Comparison of ENCODE assay signal across 2 cellular contexts in the genomic region with DNA sequence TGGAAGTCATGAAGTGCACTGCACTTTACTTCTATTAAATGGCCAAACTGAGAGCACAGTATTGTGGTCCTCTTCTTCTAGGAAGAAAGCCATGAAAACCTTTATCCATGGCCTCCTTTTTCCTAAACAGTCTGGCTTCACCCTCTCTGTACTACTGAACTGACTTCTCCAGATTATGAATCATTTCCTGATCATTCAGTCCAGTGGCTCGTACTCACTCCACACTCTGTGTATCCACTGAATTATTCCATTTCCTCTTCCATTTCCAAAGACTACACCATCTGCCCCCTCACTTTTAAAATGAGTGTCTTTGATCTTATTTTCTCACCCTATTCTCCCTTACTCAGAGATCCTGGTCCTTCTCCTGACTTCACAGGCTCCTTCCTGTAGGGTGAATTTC.
TF ChIP-seq lines count a peak whose summit lies in the region.

No MANE protein-coding gene starts in this region.

TF ChIP-seq in SK-N-SH treated with all-trans-retinoic acid at 6 μM for 48 hours, 23 proteins besides CTCF, POLR2A, EP300 and RAD21 (continued from another document):
- TF ChIP-seq ZNF8 (CRISPR knock-in tag; IDR thresholded peaks at IDR 0.05) (no peak), ZFP30 (CRISPR knock-in tag; IDR thresholded peaks at IDR 0.05) (no peak), CREB5 (CRISPR knock-in tag; IDR thresholded peaks at IDR 0.05; ENCODE audit: low read depth) (no peak), CSRNP3 (CRISPR knock-in tag; IDR thresholded peaks at IDR 0.05) (no peak), CSDC2 (CRISPR knock-in tag; IDR thresholded peaks at IDR 0.05) (no peak), ZFP3 (CRISPR knock-in tag; IDR thresholded peaks at IDR 0.05) (no peak), ISL1 (CRISPR knock-in tag; IDR thresholded peaks at IDR 0.05) (no peak)
TF ChIP-seq in SK-N-SH treated with all-trans-retinoic acid at 6 μM for 48 hours: peak in this region for 0.

TF ChIP-seq in SK-N-SH, 30 proteins besides CTCF, POLR2A, EP300 and RAD21:
- TF ChIP-seq, protein P1, sequence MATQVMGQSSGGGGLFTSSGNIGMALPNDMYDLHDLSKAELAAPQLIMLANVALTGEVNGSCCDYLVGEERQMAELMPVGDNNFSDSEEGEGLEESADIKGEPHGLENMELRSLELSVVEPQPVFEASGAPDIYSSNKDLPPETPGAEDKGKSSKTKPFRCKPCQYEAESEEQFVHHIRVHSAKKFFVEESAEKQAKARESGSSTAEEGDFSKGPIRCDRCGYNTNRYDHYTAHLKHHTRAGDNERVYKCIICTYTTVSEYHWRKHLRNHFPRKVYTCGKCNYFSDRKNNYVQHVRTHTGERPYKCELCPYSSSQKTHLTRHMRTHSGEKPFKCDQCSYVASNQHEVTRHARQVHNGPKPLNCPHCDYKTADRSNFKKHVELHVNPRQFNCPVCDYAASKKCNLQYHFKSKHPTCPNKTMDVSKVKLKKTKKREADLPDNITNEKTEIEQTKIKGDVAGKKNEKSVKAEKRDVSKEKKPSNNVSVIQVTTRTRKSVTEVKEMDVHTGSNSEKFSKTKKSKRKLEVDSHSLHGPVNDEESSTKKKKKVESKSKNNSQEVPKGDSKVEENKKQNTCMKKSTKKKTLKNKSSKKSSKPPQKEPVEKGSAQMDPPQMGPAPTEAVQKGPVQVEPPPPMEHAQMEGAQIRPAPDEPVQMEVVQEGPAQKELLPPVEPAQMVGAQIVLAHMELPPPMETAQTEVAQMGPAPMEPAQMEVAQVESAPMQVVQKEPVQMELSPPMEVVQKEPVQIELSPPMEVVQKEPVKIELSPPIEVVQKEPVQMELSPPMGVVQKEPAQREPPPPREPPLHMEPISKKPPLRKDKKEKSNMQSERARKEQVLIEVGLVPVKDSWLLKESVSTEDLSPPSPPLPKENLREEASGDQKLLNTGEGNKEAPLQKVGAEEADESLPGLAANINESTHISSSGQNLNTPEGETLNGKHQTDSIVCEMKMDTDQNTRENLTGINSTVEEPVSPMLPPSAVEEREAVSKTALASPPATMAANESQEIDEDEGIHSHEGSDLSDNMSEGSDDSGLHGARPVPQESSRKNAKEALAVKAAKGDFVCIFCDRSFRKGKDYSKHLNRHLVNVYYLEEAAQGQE (IDR thresholded peaks at IDR 0.05; ENCODE audit: low read depth, low read length): no peak
- TF ChIP-seq JUND (IDR thresholded peaks at IDR 0.05): no peak
- no peak for TF ChIP-seq RCOR1 (IDR thresholded peaks at IDR 0.05; ENCODE audit: low read length)
- no peak for TF ChIP-seq TCF12 (IDR thresholded peaks at IDR 0.05)
- TF ChIP-seq FOSL2 (IDR thresholded peaks at IDR 0.05; ENCODE audit: borderline replicate concordance, low read depth): no peak
- no peak for TF ChIP-seq CHD2 (IDR thresholded peaks at IDR 0.05; ENCODE audit: low read length, partially characterized antibody)
- no peak for TF ChIP-seq MEF2A (IDR thresholded peaks at IDR 0.05; ENCODE audit: borderline replicate concordance, low read depth)
- no peak for TF ChIP-seq EZH2phosphoT487 (IDR thresholded peaks at IDR 0.05; ENCODE audit: borderline replicate concordance, low read depth)
- no peak for TF ChIP-seq USF2 (IDR thresholded peaks at IDR 0.05; ENCODE audit: borderline replicate concordance, low read depth, low read length)
- TF ChIP-seq, protein P2, sequence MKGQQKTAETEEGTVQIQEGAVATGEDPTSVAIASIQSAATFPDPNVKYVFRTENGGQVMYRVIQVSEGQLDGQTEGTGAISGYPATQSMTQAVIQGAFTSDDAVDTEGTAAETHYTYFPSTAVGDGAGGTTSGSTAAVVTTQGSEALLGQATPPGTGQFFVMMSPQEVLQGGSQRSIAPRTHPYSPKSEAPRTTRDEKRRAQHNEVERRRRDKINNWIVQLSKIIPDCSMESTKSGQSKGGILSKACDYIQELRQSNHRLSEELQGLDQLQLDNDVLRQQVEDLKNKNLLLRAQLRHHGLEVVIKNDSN (IDR thresholded peaks at IDR 0.05; ENCODE audit: borderline replicate concordance, low read depth): no peak
- TF ChIP-seq YY1 (IDR thresholded peaks at IDR 0.05; ENCODE audit: low read depth): no peak
- TF ChIP-seq SMC3 (IDR thresholded peaks at IDR 0.05; ENCODE audit: low read depth, low read length): no peak
- no peak for TF ChIP-seq FOXJ3 (CRISPR knock-in tag; IDR thresholded peaks at IDR 0.05)
- TF ChIP-seq RFX5 (IDR thresholded peaks at IDR 0.05; ENCODE audit: low read length): no peak
- no peak for TF ChIP-seq RXRA (IDR thresholded peaks at IDR 0.05; ENCODE audit: borderline replicate concordance, low read depth)
- TF ChIP-seq, protein P3, sequence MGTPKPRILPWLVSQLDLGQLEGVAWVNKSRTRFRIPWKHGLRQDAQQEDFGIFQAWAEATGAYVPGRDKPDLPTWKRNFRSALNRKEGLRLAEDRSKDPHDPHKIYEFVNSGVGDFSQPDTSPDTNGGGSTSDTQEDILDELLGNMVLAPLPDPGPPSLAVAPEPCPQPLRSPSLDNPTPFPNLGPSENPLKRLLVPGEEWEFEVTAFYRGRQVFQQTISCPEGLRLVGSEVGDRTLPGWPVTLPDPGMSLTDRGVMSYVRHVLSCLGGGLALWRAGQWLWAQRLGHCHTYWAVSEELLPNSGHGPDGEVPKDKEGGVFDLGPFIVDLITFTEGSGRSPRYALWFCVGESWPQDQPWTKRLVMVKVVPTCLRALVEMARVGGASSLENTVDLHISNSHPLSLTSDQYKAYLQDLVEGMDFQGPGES (IDR thresholded peaks at IDR 0.05; ENCODE audit: low read depth, low read length): no peak
- no peak for TF ChIP-seq MXI1 (IDR thresholded peaks at IDR 0.05; ENCODE audit: low read depth, low read length)
